ENCODE assay signal across 13 cellular contexts in the genomic region with DNA sequence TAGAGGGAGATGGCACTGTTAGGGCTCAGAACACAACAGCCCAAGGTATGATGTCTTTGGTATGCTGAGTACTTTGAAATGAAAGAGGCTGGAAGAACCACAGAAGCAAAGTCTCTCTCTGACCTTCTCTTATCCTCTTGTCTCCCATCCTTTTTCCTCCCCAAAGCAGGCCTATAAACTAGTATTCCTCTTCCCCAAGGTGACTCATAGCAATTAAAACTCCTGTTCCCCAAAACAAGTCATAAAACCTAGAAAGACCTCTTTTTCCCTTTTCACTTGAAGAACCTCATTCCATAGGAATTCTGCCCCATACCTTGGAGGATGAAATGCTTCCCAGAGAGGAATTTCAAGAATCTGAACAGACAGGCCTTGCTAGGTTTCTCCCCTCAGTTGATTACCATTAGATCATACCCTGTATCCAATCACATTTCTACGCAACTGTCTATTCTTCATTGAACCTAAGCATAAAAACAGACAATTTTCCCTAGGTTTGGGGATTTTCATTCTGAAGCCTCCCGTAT. TPM values are rescaled to one million over a fixed set of nuclear protein-coding genes. Genes with fewer than 3 reads are reported as not detected.
A peak's percentile ranks its signal among the peaks of the same experiment; 100 is the strongest.
DNase-seq lines count a peak whose midpoint lies in the region; ATAC-seq and TF ChIP-seq lines count a peak whose summit lies in the region.
"Had no signal": no experiment of that assay in that cellular context is flagged by ENCODE, and none has a peak within 500 bp of the region (broad histone marks: within the 10 kb centered on the region; RNA-seq: fewer than 3 reads in every experiment).

No MANE protein-coding gene starts in this region.

- DNase-seq in Calu3: peak; percentile 11
- peak; percentile 65 for DNase-seq in LoVo (ENCODE audit: low spot score)
- DNase-seq in endodermal cell: peak; percentile 51
- DNase-seq in NCI-H510A (lab: John Stamatoyannopoulos, UW): no peak
- no peak for DNase-seq in NCI-H1694 treated with DMSO at 0.1 percent for 48 hours (lab: John Stamatoyannopoulos, UW)
- DNase-seq in activated CD4-positive, alpha-beta T cell treated with anti-CD3 and anti-CD28 coated beads, Interleukin-2, amount 50 U/mL, for 48 hours: no peak
- DNase-seq: activated CD8-positive, alpha-beta T cell treated with anti-CD3 and anti-CD28 coated beads for 36 hours; adrenal gland; CD4-positive, CD25-positive, alpha-beta regulatory T cell; Right ventricle myocardium superior had no signal

- peaks cover 6% of the 10 kb centered on the region for H3K36me3 ChIP-seq in endodermal cell (ENCODE audit: control insufficient read depth, insufficient read depth, low read length)
- peaks cover 2% of the 10 kb centered on the region for H3K36me3 ChIP-seq in mesodermal cell (ENCODE audit: control insufficient read depth, insufficient read depth, low read length)
- H3K36me3 ChIP-seq: adrenal gland had no signal

- H3K27me3 Mint-ChIP-seq in Calu3 (ENCODE audit: unreplicated experiment): no peaks in the 10 kb centered on the region
- no peaks in the 10 kb centered on the region for H3K27me3 Mint-ChIP-seq in endodermal cell (ENCODE audit: insufficient read depth)

- H3K4me1 ChIP-seq in endodermal cell (ENCODE audit: control insufficient read depth, insufficient read depth, low read length) (peaks cover 12% of the 10 kb centered on the region), mesodermal cell (ENCODE audit: control insufficient read depth, insufficient read depth, low read length, poor library complexity, severe bottlenecking) (peaks cover 41% of the 10 kb centered on the region)
- H3K4me1 ChIP-seq: adrenal gland had no signal

- CTCF ChIA-PET in Calu3 (lab: Charles Lee): no interaction called here

- peak overlapping the region; percentile 52 for H3K4me3 ChIP-seq in endodermal cell (ENCODE audit: low read length)
- H3K4me3 ChIP-seq in mesodermal cell (ENCODE audit: extremely low read depth, insufficient read depth, low read length, poor library complexity, severe bottlenecking): no peak overlapping the region
- H3K4me3 ChIP-seq: adrenal gland had no signal

- H3K27ac ChIP-seq in endodermal cell (ENCODE audit: low read depth, low read length) (peak overlapping the region; percentile 94), mesodermal cell (ENCODE audit: low read depth, low read length, severe bottlenecking) (peak overlapping the region; percentile 100)
- H3K27ac ChIP-seq: adrenal gland, HL-60 had no signal

- H3K27me3 ChIP-seq in endodermal cell (ENCODE audit: control insufficient read depth, insufficient read depth, low read length, poor library complexity, severe bottlenecking): no peaks in the 10 kb centered on the region
- H3K27me3 ChIP-seq: adrenal gland had no signal

- WGBS in endodermal cell (ENCODE audit: insufficient coverage in 1 of 2, insufficient read length in 1 of 2), 2 experiments: 71 to 78% methylated on average over 1 to 2 of the region's 2 CpGs
- WGBS in mesodermal cell (ENCODE audit: insufficient coverage in 2 of 2), 2 experiments: 86% methylated on average over 1 of the region's 2 CpGs; no CpG with 5 or more reads in 1 of the 2 experiments

- H3K4me3 Mint-ChIP-seq in Calu3 (ENCODE audit: low read depth, unreplicated experiment) (peak overlapping the region; percentile 29), endodermal cell (peak overlapping the region; percentile 18)
- H3K4me3 Mint-ChIP-seq: activated CD8-positive, alpha-beta T cell treated with anti-CD3 and anti-CD28 coated beads for 36 hours; CD4-positive, CD25-positive, alpha-beta regulatory T cell had no signal

- H3K4me1 Mint-ChIP-seq in Calu3 (ENCODE audit: low read depth, unreplicated experiment): peaks cover 20% of the 10 kb centered on the region
- H3K4me1 Mint-ChIP-seq in endodermal cell: peaks cover 52% of the 10 kb centered on the region

- H3K27ac Mint-ChIP-seq in Calu3 (ENCODE audit: unreplicated experiment) (no peak overlapping the region), endodermal cell (peak overlapping the region; percentile 99)
- H3K27ac Mint-ChIP-seq: activated CD8-positive, alpha-beta T cell treated with anti-CD3 and anti-CD28 coated beads for 36 hours; CD4-positive, CD25-positive, alpha-beta regulatory T cell had no signal

- TF ChIP-seq CTCF in Calu3 (IDR thresholded peaks at IDR 0.05; ENCODE audit: unreplicated experiment): no peak
- TF ChIP-seq CTCF in endodermal cell (conservative IDR thresholded peaks at IDR 0.05): no peak

- H3K9me3 ChIP-seq in endodermal cell (ENCODE audit: control insufficient read depth, low read length): peaks cover 24% of the 10 kb centered on the region
- no peaks in the 10 kb centered on the region for H3K9me3 ChIP-seq in mesodermal cell (ENCODE audit: control insufficient read depth, low read length)
- H3K9me3 ChIP-seq: adrenal gland had no signal

- no peaks in the 10 kb centered on the region for H3K36me3 Mint-ChIP-seq in Calu3 (ENCODE audit: insufficient read depth, unreplicated experiment)
- peaks cover 3% of the 10 kb centered on the region for H3K36me3 Mint-ChIP-seq in endodermal cell (ENCODE audit: low read depth)
- H3K36me3 Mint-ChIP-seq: CD4-positive, CD25-positive, alpha-beta regulatory T cell had no signal

- BruUV-seq in Calu3 (replicated peaks; lab: Mats Ljungman, UMichigan): no TSS peak

- intact Hi-C loops in Calu3 (cut with micrococcal nuclease; ENCODE audit: unreplicated experiment): no loop called here

- no peak for ATAC-seq in HG03432 (IDR thresholded peaks at IDR 0.05; ENCODE audit: unreplicated experiment)
- ATAC-seq: activated CD8-positive, alpha-beta T cell treated with anti-CD3 and anti-CD28 coated beads for 36 hours had no signal

- H3K9ac ChIP-seq in endodermal cell (ENCODE audit: extremely low read depth, low read length, poor library complexity, severe bottlenecking): peak overlapping the region; percentile 91

- H3K9me3 Mint-ChIP-seq in Calu3 (ENCODE audit: low read depth, unreplicated experiment) (no peaks in the 10 kb centered on the region), endodermal cell (peaks cover 8% of the 10 kb centered on the region)
- H3K9me3 Mint-ChIP-seq: activated CD8-positive, alpha-beta T cell treated with anti-CD3 and anti-CD28 coated beads for 36 hours had no signal

RNA-seq across cellular contexts. Expression of gene MDH1, which starts 25.7 kb away (rescaled TPM):
- total RNA-seq in Calu3 (2022) (149 and 154 TPM in 2 replicates), endodermal cell (100 to 1,000 TPM; 160 to 259 TPM)
- polyA plus RNA-seq in endodermal cell (2013, experiment 1 of 2): 235 TPM
- 226 TPM for polyA plus RNA-seq in endodermal cell (2013, experiment 2 of 2)
- 201 TPM for polyA plus RNA-seq in mesodermal cell (2013, experiment 1 of 2)
- 225 TPM for polyA plus RNA-seq in mesodermal cell (2013, experiment 2 of 2)

RNA-seq across cellular contexts. Expression of gene WDPCP, which starts 26.2 kb away (rescaled TPM):
- total RNA-seq in Calu3 (2022): 7.4 and 9.0 TPM in 2 replicates
- total RNA-seq in endodermal cell: 10 to 100 TPM; 11.8 to 25.1 TPM
- polyA plus RNA-seq in endodermal cell (2013, experiment 1 of 2): 6.9 TPM
- 8.1 TPM for polyA plus RNA-seq in endodermal cell (2013, experiment 2 of 2)
- polyA plus RNA-seq in mesodermal cell (2013, experiment 1 of 2): 4.5 TPM
- 5.3 TPM for polyA plus RNA-seq in mesodermal cell (2013, experiment 2 of 2)

Comparison
In these comparisons a context has a peak if more than half of its experiments do, and no peak if none do; other contexts are left out.
1. DNase-seq: peak in Calu3 (single experiment), LoVo (single experiment) and endodermal cell (single experiment); none in NCI-H510A (single experiment), NCI-H1694 treated with DMSO at 0.1 percent for 48 hours (single experiment) and activated CD4-positive, alpha-beta T cell treated with anti-CD3 and anti-CD28 coated beads, Interleukin-2, amount 50 U/mL, for 48 hours (0 of 2).